In genomic region chr19:37007587-37008220, GRCh38 we compare ENCODE assay signal across 9 cellular contexts.
DNase-seq lines count a peak whose midpoint lies in the region; ATAC-seq, FAIRE-seq and TF ChIP-seq lines count a peak whose summit lies in the region.
"Had no signal": no experiment of that assay in that cellular context is flagged by ENCODE, and none has a peak within 500 bp of the region (broad histone marks: within the 10 kb centered on the region; RNA-seq: fewer than 3 reads in every experiment).

No MANE protein-coding gene starts in this region.

- ATAC-seq in A549, result peak; percentile 17 to 48; a peak in 2 of 6 replicates

- CTCF ChIA-PET in A549 (lab: Yijun Ruan, JAX), result no interaction called here

- no peak for TF ChIP-seq CTCF in A549 (IDR thresholded peaks at IDR 0.05)
- TF ChIP-seq CTCF in astrocyte of the cerebellum (IDR thresholded peaks at IDR 0.05; ENCODE audit: low read depth, low read length, missing control alignments), result no peak
- no peak for TF ChIP-seq CTCF in GM13976 (IDR thresholded peaks at IDR 0.05; ENCODE audit: borderline replicate concordance, control extremely low read depth, extremely low read depth, insufficient read depth, missing control alignments)

- TF ChIP-seq POLR2A in A549 (IDR thresholded peaks at IDR 0.05; ENCODE audit: low read length), result no peak; the same call in 1 of the 2 replicates

- in situ Hi-C loops in astrocyte of the cerebellum (cut with HindIII; ENCODE audit: low sequenced_read_pairs) (no loop called here), GM13976 (cut with MboI; ENCODE audit: low sequenced_read_pairs, unreplicated experiment) (no loop called here)

- H3K4me3 ChIP-seq in A549, result peak overlapping the region; percentile 12; the same call in 1 of the 3 replicates
- peak overlapping the region; percentile 0 for H3K4me3 ChIP-seq in astrocyte of the cerebellum (ENCODE audit: low read depth, low read length)
- H3K4me3 ChIP-seq: SJSA1 had no signal

- no peak for TF ChIP-seq EP300 in A549 (IDR thresholded peaks at IDR 0.05)

- no peak for TF ChIP-seq RAD21 in A549 (conservative IDR thresholded peaks at IDR 0.05 in 1 of 2, IDR thresholded peaks at IDR 0.05 in 1 of 2)

- no peak for FAIRE-seq in A549 (lab: Jason Lieb, UNC)

- no peak overlapping the region for H3K27ac ChIP-seq in A549
- H3K27ac ChIP-seq: SJSA1 had no signal

- H3K4me2 ChIP-seq in A549, result no peak overlapping the region

- WGBS in A549 (ENCODE audit: missing lambda C conversion rate), result 37% methylated on average over 39 of the region's 48 CpGs

- H3K9me3 ChIP-seq in A549, result peaks cover 92% of the 10 kb centered on the region

- no peaks in the 10 kb centered on the region for H3K4me1 ChIP-seq in A549
- H3K4me1 ChIP-seq: SJSA1 had no signal

- DNase-seq in A549 (ENCODE audit: low read depth in 1 of 2, low spot score in 1 of 2) (peak in 1 of 2 experiments; percentile 61), NCI-H510A treated with DMSO at 0.1 percent for 48 hours (lab: John Stamatoyannopoulos, UW) (peak; percentile 24), astrocyte of the cerebellum (ENCODE audit: low read depth) (no peak), lung microvascular endothelial cell (ENCODE audit: low read depth in 2 of 2) (peak; percentile 12 to 40), GM13976 (ENCODE audit: low spot score) (no peak), NCI-H2107 treated with DMSO at 0.1 percent for 48 hours (lab: John Stamatoyannopoulos, UW; ENCODE audit: unreplicated experiment) (no peak), NOMO-1 (lab: John Stamatoyannopoulos, UW; ENCODE audit: unreplicated experiment in 2 of 2) (no peak)
- DNase-seq in stimulated activated CD8-positive, alpha-beta memory T cell treated with anti-CD3 and anti-CD28 coated beads, Interleukin-4, amount 100 ng/mL, for 24 hours (ENCODE audit: low read depth), result peak; percentile 18

- POLR2A ChIA-PET in A549 (lab: Yijun Ruan, JAX), result no interaction called here

TF ChIP-seq in A549, 52 proteins besides CTCF, POLR2A, EP300 and RAD21:
- TF ChIP-seq FOSL2 (IDR thresholded peaks at IDR 0.05) (no peak), FOSL2 (CRISPR knock-in tag; IDR thresholded peaks at IDR 0.05) (no peak), E2F6 (IDR thresholded peaks at IDR 0.05; ENCODE audit: borderline replicate concordance, low read depth) (0 out of 2 replicates have a peak, but pooled peaks have one; percentile 29), FOXS1 (CRISPR knock-in tag; IDR thresholded peaks at IDR 0.05) (no peak), JUN (IDR thresholded peaks at IDR 0.05) (no peak), TFCP2L1 (CRISPR knock-in tag; IDR thresholded peaks at IDR 0.05) (no peak), ESRRA (IDR thresholded peaks at IDR 0.05; ENCODE audit: borderline replicate concordance, low read length) (no peak), ATOH8 (CRISPR knock-in tag; IDR thresholded peaks at IDR 0.05; ENCODE audit: low read depth) (no peak)

Comparison
In these comparisons a context has a peak if more than half of its experiments do, and no peak if none do; other contexts are left out.
1. DNase-seq: peak in NCI-H510A treated with DMSO at 0.1 percent for 48 hours (single experiment), lung microvascular endothelial cell (2 of 2) and stimulated activated CD8-positive, alpha-beta memory T cell treated with anti-CD3 and anti-CD28 coated beads, Interleukin-4, amount 100 ng/mL, for 24 hours (single experiment); none in astrocyte of the cerebellum (single experiment), GM13976 (single experiment), NCI-H2107 treated with DMSO at 0.1 percent for 48 hours (single experiment) and NOMO-1 (0 of 2).